In the genomic region with DNA sequence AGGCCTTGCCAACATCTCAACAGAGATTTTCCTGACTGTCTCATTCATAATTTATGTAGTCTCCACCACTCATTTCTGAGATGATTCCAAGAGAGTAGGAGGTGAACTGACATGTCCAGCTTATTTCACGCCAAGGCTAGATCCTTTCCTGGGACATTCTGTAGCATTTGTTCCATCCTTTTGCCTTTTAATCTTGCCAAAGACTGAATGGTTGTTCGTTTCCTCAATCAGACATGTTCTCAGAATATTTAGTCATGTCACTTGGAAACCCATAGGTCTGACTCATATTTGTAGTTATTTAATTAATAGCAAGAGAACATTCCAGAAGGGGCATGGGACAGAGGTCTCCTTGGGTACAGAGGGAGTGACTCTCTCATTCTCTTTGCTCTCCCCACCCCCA, we compare ENCODE assay signal across 1 cellular context.
TF ChIP-seq lines count a peak whose summit lies in the region.

No MANE protein-coding gene starts in this region.

TF ChIP-seq in HCT116, 20 proteins besides CTCF, POLR2A, EP300 and RAD21 (continued from another document):
- TF ChIP-seq, protein P1, sequence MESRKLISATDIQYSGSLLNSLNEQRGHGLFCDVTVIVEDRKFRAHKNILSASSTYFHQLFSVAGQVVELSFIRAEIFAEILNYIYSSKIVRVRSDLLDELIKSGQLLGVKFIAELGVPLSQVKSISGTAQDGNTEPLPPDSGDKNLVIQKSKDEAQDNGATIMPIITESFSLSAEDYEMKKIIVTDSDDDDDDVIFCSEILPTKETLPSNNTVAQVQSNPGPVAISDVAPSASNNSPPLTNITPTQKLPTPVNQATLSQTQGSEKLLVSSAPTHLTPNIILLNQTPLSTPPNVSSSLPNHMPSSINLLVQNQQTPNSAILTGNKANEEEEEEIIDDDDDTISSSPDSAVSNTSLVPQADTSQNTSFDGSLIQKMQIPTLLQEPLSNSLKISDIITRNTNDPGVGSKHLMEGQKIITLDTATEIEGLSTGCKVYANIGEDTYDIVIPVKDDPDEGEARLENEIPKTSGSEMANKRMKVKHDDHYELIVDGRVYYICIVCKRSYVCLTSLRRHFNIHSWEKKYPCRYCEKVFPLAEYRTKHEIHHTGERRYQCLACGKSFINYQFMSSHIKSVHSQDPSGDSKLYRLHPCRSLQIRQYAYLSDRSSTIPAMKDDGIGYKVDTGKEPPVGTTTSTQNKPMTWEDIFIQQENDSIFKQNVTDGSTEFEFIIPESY (IDR thresholded peaks at IDR 0.05; ENCODE audit: extremely low read depth, insufficient replicate concordance, low read length) = no peak
